ENCODE assay signal across 1 cellular context in the genomic region with DNA sequence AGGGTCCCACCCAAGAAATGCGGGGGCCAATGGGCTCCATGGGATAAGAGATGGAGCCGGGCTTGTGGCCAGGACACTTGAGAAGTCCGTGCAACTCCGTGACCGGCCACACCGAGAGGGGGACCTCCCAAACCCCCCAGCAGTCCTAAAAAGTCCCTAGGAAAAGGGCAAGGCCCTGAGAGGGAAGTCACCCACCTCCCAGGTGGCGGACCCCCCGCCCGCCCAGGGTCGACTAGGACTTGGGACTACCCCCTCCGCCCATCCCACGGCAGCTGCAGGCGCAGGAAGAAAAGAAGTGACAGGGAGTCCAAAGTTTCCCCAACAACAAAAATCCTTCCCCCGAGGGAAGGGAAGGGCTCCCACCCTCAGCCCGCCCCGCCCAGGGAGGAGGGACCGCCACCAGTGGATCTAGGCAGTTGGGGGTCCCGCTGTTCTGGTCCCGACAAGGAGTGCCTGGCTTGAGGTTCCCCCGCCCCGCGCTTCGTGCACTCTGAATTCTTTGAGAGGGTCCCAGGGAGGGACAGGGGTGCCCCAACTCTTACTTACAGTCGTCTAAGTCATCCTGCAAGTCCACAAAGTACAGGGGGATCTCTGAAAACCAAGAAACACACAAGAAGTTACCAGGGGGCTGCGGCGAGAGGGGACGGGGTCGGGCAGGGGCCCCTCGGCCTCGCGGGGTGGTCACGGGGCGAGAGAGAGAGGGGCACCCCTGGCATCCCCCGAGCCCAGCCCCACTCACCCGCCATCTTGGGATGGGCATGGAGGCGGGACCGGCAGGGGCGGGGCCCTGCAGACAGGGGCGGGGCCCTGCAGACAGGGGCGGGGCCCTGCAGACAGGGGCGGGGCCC.
TF ChIP-seq lines count a peak whose summit lies in the region.

No MANE protein-coding gene starts in this region.

TF ChIP-seq in IMR-90, 13 proteins besides CTCF, POLR2A, EP300 and RAD21:
- no peak for TF ChIP-seq RCOR1 (IDR thresholded peaks at IDR 0.05; ENCODE audit: insufficient replicate concordance, low read length)
- 0 out of 2 replicates have a peak, but pooled peaks have one; percentile 1 for TF ChIP-seq MAZ (IDR thresholded peaks at IDR 0.05; ENCODE audit: borderline replicate concordance, low read depth, low read length)
